In the genomic region with DNA sequence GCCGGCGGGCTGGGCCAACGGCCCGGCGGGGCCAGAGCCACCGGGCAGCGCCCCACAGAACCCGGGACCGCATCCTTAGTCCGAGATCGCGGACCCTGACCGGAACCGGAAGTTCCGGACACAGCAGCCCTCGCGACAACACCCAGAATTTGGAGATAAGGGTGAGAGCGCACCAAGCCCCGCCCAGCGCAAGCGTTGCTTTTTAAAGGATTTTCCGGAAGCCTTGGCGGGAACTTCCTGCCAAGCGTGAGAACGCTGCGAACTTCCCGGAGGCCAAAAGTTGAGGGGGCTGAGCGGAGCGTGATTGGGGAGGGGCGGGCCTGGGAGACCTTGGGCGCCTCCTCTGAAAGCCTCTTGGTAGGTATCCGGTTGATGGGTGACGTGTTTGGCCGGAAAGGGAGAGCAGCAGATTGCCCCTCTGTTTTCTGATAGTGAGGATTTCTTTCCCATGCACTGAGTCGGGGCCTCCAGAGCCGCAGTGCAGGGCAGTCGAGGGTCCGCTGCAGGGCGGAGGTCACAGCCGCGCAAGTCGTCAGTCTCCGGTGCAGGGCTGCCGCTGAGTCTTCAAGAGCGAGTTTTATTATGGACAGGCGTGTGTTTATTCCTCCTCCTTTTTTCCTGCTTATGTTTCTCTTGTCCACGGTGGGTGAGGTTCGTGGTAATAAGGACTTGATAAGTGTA, we compare ENCODE assay signal across 8 cellular contexts.
DNase-seq lines count a peak whose midpoint lies in the region; ATAC-seq, FAIRE-seq and TF ChIP-seq lines count a peak whose summit lies in the region.

A gene with protein sequence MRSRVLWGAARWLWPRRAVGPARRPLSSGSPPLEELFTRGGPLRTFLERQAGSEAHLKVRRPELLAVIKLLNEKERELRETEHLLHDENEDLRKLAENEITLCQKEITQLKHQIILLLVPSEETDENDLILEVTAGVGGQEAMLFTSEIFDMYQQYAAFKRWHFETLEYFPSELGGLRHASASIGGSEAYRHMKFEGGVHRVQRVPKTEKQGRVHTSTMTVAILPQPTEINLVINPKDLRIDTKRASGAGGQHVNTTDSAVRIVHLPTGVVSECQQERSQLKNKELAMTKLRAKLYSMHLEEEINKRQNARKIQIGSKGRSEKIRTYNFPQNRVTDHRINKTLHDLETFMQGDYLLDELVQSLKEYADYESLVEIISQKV (minus strand): TSS at position 97 of the 681 bp plus-strand sequence. CDS start 24 bp downstream, at position 73.

- DNase-seq in AG09309 (ENCODE audit: low read depth) (peak; percentile 77), NCI-H345 treated with DMSO at 0.1 percent for 48 hours (lab: John Stamatoyannopoulos, UW; ENCODE audit: unreplicated experiment) (peak; percentile 87), cerebellar cortex (ENCODE audit: low spot score) (peak; percentile 97)
- DNase-seq in stimulated activated CD4-positive, alpha-beta T cell treated with anti-CD3 and anti-CD28 coated beads, Interleukin-12 subunit alpha, Interleukin-12 subunit beta, amount 100 ng/mL, for 4 hours: peak; percentile 85

- peak; percentile 73 for FAIRE-seq in islet of Langerhans (lab: Jason Lieb, UNC)

- no peak for TF ChIP-seq CTCF in AG09309 (IDR thresholded peaks at IDR 0.05; ENCODE audit: control insufficient read depth, insufficient read depth, low read depth, low read length, missing control alignments)

- peak within 1 kb of the TSS; percentile 81 for H3K4me3 ChIP-seq in AG09309 (ENCODE audit: control insufficient read depth, low read depth, low read length)

- peak; percentile 97 for ATAC-seq in GM19023 (IDR thresholded peaks at IDR 0.05; ENCODE audit: unreplicated experiment)
- peak; percentile 97 for ATAC-seq in HG03280 (IDR thresholded peaks at IDR 0.05; ENCODE audit: unreplicated experiment)
- ATAC-seq in activated CD4-positive, CD25-positive, alpha-beta regulatory T cell treated with anti-CD3 and anti-CD28 coated beads, Interleukin-2, amount 50 U/mL, for 24 hours: peak; percentile 88

Comparison
In these comparisons a context has a peak if more than half of its experiments do, and no peak if none do; other contexts are left out.
1. Peak in every context shown above with its lines: DNase-seq, ATAC-seq and H3K4me3 ChIP-seq.